9 cellular contexts compared by ENCODE assay signal in genomic region chr6:137697267-137697938, GRCh38.
DNase-seq lines count a peak whose midpoint lies in the region; ATAC-seq and TF ChIP-seq lines count a peak whose summit lies in the region.
"Had no signal": no experiment of that assay in that cellular context is flagged by ENCODE, and none has a peak within 500 bp of the region (broad histone marks: within the 10 kb centered on the region; RNA-seq: fewer than 3 reads in every experiment).

No MANE protein-coding gene starts in this region.

- no peak overlapping the region for H3K4me2 ChIP-seq in GM23248 (ENCODE audit: unreplicated experiment)

- H3K79me2 ChIP-seq in GM23248 (ENCODE audit: insufficient read depth), result no peaks in the 10 kb centered on the region

- in situ Hi-C loops in GM23248 (cut with MboI), result no loop called here

- H3K4me1 ChIP-seq in GM23248 (ENCODE audit: insufficient read depth) (peaks cover 20% of the 10 kb centered on the region), Peyer's patch (peaks cover 0 to 15% (median 0%) of the 10 kb centered on the region in 4 donors)

- no peaks in the 10 kb centered on the region for H3K36me3 ChIP-seq in GM23248 (ENCODE audit: low read depth)
- no peaks in the 10 kb centered on the region for H3K36me3 ChIP-seq in Peyer's patch

- no peaks in the 10 kb centered on the region for H4K20me1 ChIP-seq in GM23248 (ENCODE audit: insufficient read depth)

- peaks cover 15% of the 10 kb centered on the region for H3F3A ChIP-seq in GM23248 (ENCODE audit: insufficient read depth)

- H3K27ac ChIP-seq in GM23248 (no peak overlapping the region), Peyer's patch (peak overlapping the region in 2 of 4 donors; percentile 43 to 67)

- DNase-seq in GM04504 (ENCODE audit: low read depth) (peak; percentile 60), GM23248 (peak; percentile 37), Peyer's patch (peak in 1 of 3 donors; percentile 62), left cardiac atrium (peak; percentile 32), NCI-H510A treated with DMSO at 0.1 percent for 48 hours (lab: John Stamatoyannopoulos, UW) (no peak), NCI-H1092 (lab: John Stamatoyannopoulos, UW) (no peak), DMS114 treated with DMSO at 0.1 percent for 48 hours (lab: John Stamatoyannopoulos, UW; ENCODE audit: unreplicated experiment) (no peak)
- DNase-seq in activated CD4-positive, CD25-positive, alpha-beta regulatory T cell (lab: John Stamatoyannopoulos, UW), result no peak
- DNase-seq: naive B cell had no signal

- peak; percentile 18 to 47 for ATAC-seq in left cardiac atrium

- no peaks in the 10 kb centered on the region for H3K9me2 ChIP-seq in GM23248 (ENCODE audit: insufficient read depth)

- intact Hi-C loops in left cardiac atrium (cut with DNase I), result no loop called here

- no peak for TF ChIP-seq POLR2A in Peyer's patch (IDR thresholded peaks at IDR 0.05)

- H3K27me3 ChIP-seq in GM23248 (replicated peaks; ENCODE audit: insufficient read depth) (no peaks in the 10 kb centered on the region), Peyer's patch (no peaks in the 10 kb centered on the region)

- H3K9me3 ChIP-seq in GM23248 (ENCODE audit: low read depth), result no peaks in the 10 kb centered on the region
- H3K9me3 ChIP-seq in Peyer's patch, result no peaks in the 10 kb centered on the region

- 43 to 50% methylated on average over 2 of the region's 2 CpGs for WGBS in GM23248 (ENCODE audit: low coverage in 1 of 2, low lambda C conversion rate in 2 of 2, missing lambda C conversion rate in 2 of 2), 2 experiments

- H2AFZ ChIP-seq in GM23248, result no peak overlapping the region

- no peak overlapping the region for H3K9ac ChIP-seq in GM23248

- TF ChIP-seq CTCF in Peyer's patch (IDR thresholded peaks at IDR 0.05), result peak in 4 of 6 experiments; percentile 15 to 80 (median 58)

- H3K4me3 ChIP-seq in GM23248 (no peak overlapping the region), Peyer's patch (no peak overlapping the region)

Comparison
In these comparisons a context has a peak if more than half of its experiments do, and no peak if none do; other contexts are left out.
1. DNase-seq: peak in GM04504 (single experiment), GM23248 (single experiment) and left cardiac atrium (single experiment); none in NCI-H510A treated with DMSO at 0.1 percent for 48 hours (single experiment), NCI-H1092 (single experiment), DMS114 treated with DMSO at 0.1 percent for 48 hours (single experiment) and activated CD4-positive, CD25-positive, alpha-beta regulatory T cell (0 of 4).